23 cellular contexts compared by ENCODE assay signal in the genomic region with DNA sequence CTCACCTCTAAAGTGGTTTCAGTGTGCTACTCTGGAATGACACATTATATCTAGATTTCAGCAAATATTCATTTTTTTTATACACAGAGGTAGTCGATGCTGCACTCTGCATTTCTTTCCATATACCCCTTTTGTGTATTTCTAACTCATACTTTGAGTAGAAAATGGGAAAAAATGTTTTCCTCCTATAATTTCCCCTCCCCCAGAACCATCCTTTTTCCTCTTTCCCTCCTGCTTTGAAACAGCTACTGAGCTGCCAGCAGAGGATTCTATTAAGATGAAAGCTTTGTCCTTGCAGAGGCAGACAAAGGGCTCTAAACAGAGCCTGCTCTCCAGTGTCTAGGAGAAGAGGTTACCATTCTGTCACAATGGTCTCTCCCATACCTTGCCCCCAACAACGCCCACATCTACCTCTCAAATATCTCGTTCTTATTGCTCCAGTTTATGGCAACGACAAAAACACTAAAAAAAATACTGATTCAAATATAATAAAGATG.
DNase-seq lines count a peak whose midpoint lies in the region; ATAC-seq, FAIRE-seq and TF ChIP-seq lines count a peak whose summit lies in the region.
"Had no signal": no experiment of that assay in that cellular context is flagged by ENCODE, and none has a peak within 500 bp of the region (broad histone marks: within the 10 kb centered on the region; RNA-seq: fewer than 3 reads in every experiment).

No MANE protein-coding gene starts in this region.

- TF ChIP-seq POLR2A in endothelial cell of umbilical vein (IDR thresholded peaks at IDR 0.05; ENCODE audit: low read depth, low read length) = no peak

- H3K9me1 ChIP-seq in endothelial cell of umbilical vein (replicated peaks; ENCODE audit: control insufficient read depth, extremely low read depth, insufficient read depth, low read length) = no peaks in the 10 kb centered on the region

- POLR2A ChIA-PET in endothelial cell of umbilical vein (lab: Charles Lee) = no interaction called here

- H3K4me1 ChIP-seq in NT2/D1 (ENCODE audit: insufficient read depth, insufficient read length) (no peaks in the 10 kb centered on the region), endothelial cell of umbilical vein (ENCODE audit: control insufficient read depth, extremely low read depth, insufficient read depth, low read length) (peaks cover 8% of the 10 kb centered on the region)
- H3K4me1 ChIP-seq: tibial nerve had no signal

- no peaks in the 10 kb centered on the region for H3K9me2 ChIP-seq in neural cell (ENCODE audit: insufficient read depth, low read length)

- H3K27ac Mint-ChIP-seq in natural killer cell treated with Interleukin-12 subunit alpha and Interleukin-12 subunit beta and Interleukin-15 and Interleukin-18, amount 100 ng/mL, for 72 hours = no peak overlapping the region
- H3K27ac Mint-ChIP-seq: activated CD4-positive, alpha-beta T cell treated with anti-CD3 and anti-CD28 coated beads for 36 hours; activated naive CD8-positive, alpha-beta T cell treated with anti-CD3 and anti-CD28 coated beads, Interleukin-2, amount 10 ng/mL, durations not matched to agents 7 days and 5 days had no signal

- H3K27me3 Mint-ChIP-seq in natural killer cell treated with Interleukin-12 subunit alpha and Interleukin-12 subunit beta and Interleukin-15 and Interleukin-18, amount 100 ng/mL, for 72 hours = peaks cover 4 to 5% of the 10 kb centered on the region in 2 donors
- H3K27me3 Mint-ChIP-seq: activated CD4-positive, alpha-beta T cell treated with anti-CD3 and anti-CD28 coated beads for 36 hours had no signal

- H3K79me2 ChIP-seq in endothelial cell of umbilical vein (ENCODE audit: control insufficient read depth, insufficient read depth, low read length) (no peaks in the 10 kb centered on the region), neural cell (replicated peaks; ENCODE audit: insufficient read depth, low read length) (no peaks in the 10 kb centered on the region)

- H3K27me3 ChIP-seq in NT2/D1 (ENCODE audit: insufficient read depth, insufficient read length) (no peaks in the 10 kb centered on the region), endothelial cell of umbilical vein (ENCODE audit: control insufficient read depth in 2 of 2, insufficient read depth in 2 of 2, low read length in 2 of 2) (no peaks in the 10 kb centered on the region), neural cell (ENCODE audit: insufficient read depth, low read depth, low read length) (no peaks in the 10 kb centered on the region)
- H3K27me3 ChIP-seq: spleen, tibial nerve had no signal

- no peak for TF ChIP-seq CTCF in endothelial cell of umbilical vein (IDR thresholded peaks at IDR 0.05; ENCODE audit: extremely low read depth in 1 of 2, insufficient read depth in 1 of 2, low read depth in 1 of 2, low read length in 2 of 2)
- no peak for TF ChIP-seq CTCF in neural cell (IDR thresholded peaks at IDR 0.05; ENCODE audit: poor library complexity, severe bottlenecking)

- BruUV-seq in endothelial cell of umbilical vein (replicated peaks; lab: Mats Ljungman, UMichigan) = no TSS peak

- dilution Hi-C loops in endothelial cell of umbilical vein (cut with MboI; ENCODE audit: extremely low pct_ligation_motif_present, low sequenced_read_pairs) = no loop called here

- no peak for FAIRE-seq in endothelial cell of umbilical vein (lab: Jason Lieb, UNC)
- FAIRE-seq: GM12891 had no signal

- H3K4me2 ChIP-seq in endothelial cell of umbilical vein (ENCODE audit: insufficient read depth, low read length) (no peak overlapping the region), neural cell (ENCODE audit: low read length) (no peak overlapping the region)

- H4K20me1 ChIP-seq in endothelial cell of umbilical vein (replicated peaks; ENCODE audit: control insufficient read depth, extremely low read depth, insufficient read depth, low read length) (no peaks in the 10 kb centered on the region), neural cell (ENCODE audit: insufficient read depth) (no peaks in the 10 kb centered on the region)

- H3K4me1 Mint-ChIP-seq in natural killer cell treated with Interleukin-12 subunit alpha and Interleukin-12 subunit beta and Interleukin-15 and Interleukin-18, amount 100 ng/mL, for 72 hours (ENCODE audit: low read depth in 2 of 2) = no peaks in the 10 kb centered on the region
- H3K4me1 Mint-ChIP-seq: CD4-positive, CD25-positive, alpha-beta regulatory T cell had no signal

- H3K9ac ChIP-seq in NT2/D1 (ENCODE audit: insufficient read length, low read depth) = no peak overlapping the region
- H3K9ac ChIP-seq in endothelial cell of umbilical vein (replicated peaks; ENCODE audit: extremely low read depth, insufficient read depth, low read length) = no peak overlapping the region
- peak overlapping the region; percentile 35 for H3K9ac ChIP-seq in neural cell (ENCODE audit: low read length)
- H3K9ac ChIP-seq: GM23248 had no signal

- no peak for TF ChIP-seq EP300 in neural cell (conservative IDR thresholded peaks at IDR 0.05; ENCODE audit: poor library complexity, severe bottlenecking)

- CTCF ChIA-PET in endothelial cell of umbilical vein (lab: Charles Lee) = interaction anchor here (0.8 to 1.9 kb wide), 2 partner anchors 11 to 18 kb away, joined by 3 to 4 read pairs; no protein-coding TSS in a partner anchor

- no peaks in the 10 kb centered on the region for H3K9me3 Mint-ChIP-seq in natural killer cell treated with Interleukin-12 subunit alpha and Interleukin-12 subunit beta and Interleukin-15 and Interleukin-18, amount 100 ng/mL, for 72 hours
- H3K9me3 Mint-ChIP-seq: activated naive CD8-positive, alpha-beta T cell treated with anti-CD3 and anti-CD28 coated beads, Interleukin-2, amount 10 ng/mL, durations not matched to agents 7 days and 5 days had no signal

- no peaks in the 10 kb centered on the region for H3F3A ChIP-seq in neural cell (ENCODE audit: insufficient read depth, low read length, poor library complexity, severe bottlenecking)

- no peaks in the 10 kb centered on the region for H3K9me3 ChIP-seq in NT2/D1 (ENCODE audit: insufficient read depth, low read length)
- H3K9me3 ChIP-seq in endothelial cell of umbilical vein (replicated peaks; ENCODE audit: control insufficient read depth, insufficient read depth, low read length) = no peaks in the 10 kb centered on the region
- H3K9me3 ChIP-seq in neural cell (ENCODE audit: low read length) = no peaks in the 10 kb centered on the region
- H3K9me3 ChIP-seq: spleen, tibial nerve had no signal

- H3K4me3 Mint-ChIP-seq in natural killer cell treated with Interleukin-12 subunit alpha and Interleukin-12 subunit beta and Interleukin-15 and Interleukin-18, amount 100 ng/mL, for 72 hours = no peak overlapping the region
- H3K4me3 Mint-ChIP-seq: activated CD4-positive, alpha-beta T cell treated with anti-CD3 and anti-CD28 coated beads for 36 hours; activated naive CD8-positive, alpha-beta T cell treated with anti-CD3 and anti-CD28 coated beads, Interleukin-2, amount 10 ng/mL, durations not matched to agents 7 days and 5 days; CD4-positive, CD25-positive, alpha-beta regulatory T cell had no signal

- H3K36me3 Mint-ChIP-seq in natural killer cell treated with Interleukin-12 subunit alpha and Interleukin-12 subunit beta and Interleukin-15 and Interleukin-18, amount 100 ng/mL, for 72 hours = no peaks in the 10 kb centered on the region
- H3K36me3 Mint-ChIP-seq: activated naive CD8-positive, alpha-beta T cell treated with anti-CD3 and anti-CD28 coated beads, Interleukin-2, amount 10 ng/mL, durations not matched to agents 7 days and 5 days; CD4-positive, CD25-positive, alpha-beta regulatory T cell had no signal

- TF ChIP-seq RAD21 in neural cell (conservative IDR thresholded peaks at IDR 0.05) = no peak

- DNase-seq in NCI-H748 (lab: John Stamatoyannopoulos, UW; ENCODE audit: unreplicated experiment) = peak; percentile 25
- no peak for DNase-seq in NCI-H748 treated with DMSO at 0.1 percent for 48 hours (lab: John Stamatoyannopoulos, UW)
- peak; percentile 38 for DNase-seq in NT2/D1 (ENCODE audit: low read depth, low spot score)
- DNase-seq in endothelial cell of umbilical vein (ENCODE audit: low read depth, low spot score) = no peak
- no peak for DNase-seq in natural killer cell treated with Interleukin-12 subunit alpha and Interleukin-12 subunit beta and Interleukin-15 and Interleukin-18, amount 100 ng/mL, for 72 hours (ENCODE audit: low spot score)
- DNase-seq: 8988T; activated CD4-positive, alpha-beta T cell treated with anti-CD3 and anti-CD28 coated beads for 36 hours; activated CD8-positive, alpha-beta memory T cell treated with anti-CD3 and anti-CD28 coated beads for 24 hours; activated effector memory CD4-positive, alpha-beta T cell treated with anti-CD3 and anti-CD28 coated beads, Interleukin-2, amount 50 U/mL, for 16 hours; activated naive CD8-positive, alpha-beta T cell treated with anti-CD3 and anti-CD28 coated beads, Interleukin-2, amount 10 ng/mL, durations not matched to agents 7 days and 5 days; CD4-positive, CD25-positive, alpha-beta regulatory T cell; EL; GM23248; NCI-H1694; NCI-H345; NCI-H774; RPMI8226; spleen had no signal

- H3K4me3 ChIP-seq in NT2/D1 (ENCODE audit: insufficient read length, low read depth) (no peak overlapping the region), endothelial cell of umbilical vein (replicated peaks in 1 of 3; ENCODE audit: insufficient read depth in 1 of 3, low read depth in 1 of 3, low read length in 3 of 3) (no peak overlapping the region), neural cell (ENCODE audit: low read length) (no peak overlapping the region)
- H3K4me3 ChIP-seq: GM23248, spleen, tibial nerve had no signal

- H3K27ac ChIP-seq in endothelial cell of umbilical vein (ENCODE audit: insufficient read depth, low read depth, low read length) = no peak overlapping the region
- H3K27ac ChIP-seq in neural cell (ENCODE audit: low read length) = peak overlapping the region; percentile 54
- H3K27ac ChIP-seq: GM23248, spleen, tibial nerve had no signal

- H3K36me3 ChIP-seq in NT2/D1 (ENCODE audit: insufficient read depth, insufficient read length, low read length) (no peaks in the 10 kb centered on the region), endothelial cell of umbilical vein (ENCODE audit: control insufficient read depth in 2 of 2, extremely low read depth in 1 of 2, insufficient read depth in 2 of 2, low read length in 2 of 2) (no peaks in the 10 kb centered on the region), neural cell (ENCODE audit: insufficient read depth, low read length) (no peaks in the 10 kb centered on the region)
- H3K36me3 ChIP-seq: spleen, tibial nerve had no signal

- ATAC-seq in natural killer cell treated with Interleukin-12 subunit alpha and Interleukin-12 subunit beta and Interleukin-15 and Interleukin-18, amount 100 ng/mL, for 72 hours = no peak
- no peak for ATAC-seq in HG02798 (IDR thresholded peaks at IDR 0.05; ENCODE audit: poor library complexity, unreplicated experiment)
- no peak for ATAC-seq in HG03139 (IDR thresholded peaks at IDR 0.05; ENCODE audit: unreplicated experiment)
- ATAC-seq: activated CD4-positive, alpha-beta T cell treated with anti-CD3 and anti-CD28 coated beads for 36 hours had no signal

- intact Hi-C loops in endothelial cell of umbilical vein (cut with micrococcal nuclease) = no loop called here

- H2AFZ ChIP-seq in endothelial cell of umbilical vein (ENCODE audit: low read depth, low read length) = peak overlapping the region; percentile 33
- peak overlapping the region; percentile 30 for H2AFZ ChIP-seq in neural cell (ENCODE audit: low read depth, low read length)
- H2AFZ ChIP-seq: GM23248 had no signal

TF ChIP-seq in neural cell, 6 proteins besides CTCF, POLR2A, EP300 and RAD21 (continues in another document):
- TF ChIP-seq SMC3 (conservative IDR thresholded peaks at IDR 0.05; ENCODE audit: poor library complexity) = no peak

Comparison
In these comparisons a context has a peak if more than half of its experiments do, and no peak if none do; other contexts are left out.
1. DNase-seq: peak in NCI-H748 (single experiment) and NT2/D1 (single experiment); none in NCI-H748 treated with DMSO at 0.1 percent for 48 hours (single experiment), endothelial cell of umbilical vein (single experiment) and natural killer cell treated with Interleukin-12 subunit alpha and Interleukin-12 subunit beta and Interleukin-15 and Interleukin-18, amount 100 ng/mL, for 72 hours (single experiment).